ENCODE assay signal across 8 cellular contexts in genomic region chr13:78658630-78659449, GRCh38. TPM values are rescaled to one million over a fixed set of nuclear protein-coding genes. Genes with fewer than 3 reads are reported as not detected.
A peak's percentile ranks its signal among the peaks of the same experiment; 100 is the strongest.
DNase-seq lines count a peak whose midpoint lies in the region; ATAC-seq and TF ChIP-seq lines count a peak whose summit lies in the region.

Gene OBI1 (minus strand): TSS chr13:78659155. CDS start chr13:78659120, 35 bp downstream.

- H3K36me3 Mint-ChIP-seq in GM23338 (ENCODE audit: low read depth), result peaks cover 6% of the 10 kb centered on the region; the same call in 1 of the 3 replicates
- peaks cover 20% of the 10 kb centered on the region for H3K36me3 Mint-ChIP-seq in activated T-helper 2 cell treated with anti-CD3 and anti-CD28 coated beads, Interferon-gamma antibody, Interleukin-2, Interleukin-4, amounts not matched to agents 10 μg/mL and 5 μg/mL and 100 μg/mL, durations not matched to agents 14 hours and 24 hours and 36 hours (ENCODE audit: low read depth)
- H3K36me3 Mint-ChIP-seq in natural killer cell treated with Interleukin-12 subunit alpha and Interleukin-12 subunit beta and Interleukin-15 and Interleukin-18, amount 100 ng/mL, for 72 hours, result peaks cover 5% of the 10 kb centered on the region

- intact Hi-C loops in activated T-helper 2 cell treated with anti-CD3 and anti-CD28 coated beads, Interferon-gamma antibody, Interleukin-2, Interleukin-4, amounts not matched to agents 10 μg/mL and 5 μg/mL and 100 μg/mL, durations not matched to agents 14 hours and 24 hours and 36 hours (cut with micrococcal nuclease), result loop anchor here (1.0 to 10.0 kb wide), 7 partner anchors 9 to 748 kb away; partner anchors contain the start of genes POU4F1 and RBM26

- H3K36me3 ChIP-seq in GM23338 (ENCODE audit: insufficient read depth), result no peaks in the 10 kb centered on the region
- 0 out of 2 replicates have a peak, but pooled peaks cover 4% of the 10 kb centered on the region for H3K36me3 ChIP-seq in RWPE2 (ENCODE audit: low read depth)

- no peaks in the 10 kb centered on the region for H3F3A ChIP-seq in GM23338 (replicated peaks; ENCODE audit: low read depth)

- H3K4me3 Mint-ChIP-seq in GM23338, result peak within 1 kb of the TSS; percentile 94
- peak within 1 kb of the TSS; percentile 99 for H3K4me3 Mint-ChIP-seq in activated T-helper 2 cell treated with anti-CD3 and anti-CD28 coated beads, Interferon-gamma antibody, Interleukin-2, Interleukin-4, amounts not matched to agents 10 μg/mL and 5 μg/mL and 100 μg/mL, durations not matched to agents 14 hours and 24 hours and 36 hours (ENCODE audit: low read depth)
- H3K4me3 Mint-ChIP-seq in natural killer cell treated with Interleukin-12 subunit alpha and Interleukin-12 subunit beta and Interleukin-15 and Interleukin-18, amount 100 ng/mL, for 72 hours, result peak within 1 kb of the TSS; percentile 99

- no peaks in the 10 kb centered on the region; the same call in 2 of the 3 replicates for H3K9me3 Mint-ChIP-seq in GM23338
- H3K9me3 Mint-ChIP-seq in activated T-helper 2 cell treated with anti-CD3 and anti-CD28 coated beads, Interferon-gamma antibody, Interleukin-2, Interleukin-4, amounts not matched to agents 10 μg/mL and 5 μg/mL and 100 μg/mL, durations not matched to agents 14 hours and 24 hours and 36 hours, result no peaks in the 10 kb centered on the region
- no peaks in the 10 kb centered on the region for H3K9me3 Mint-ChIP-seq in natural killer cell treated with Interleukin-12 subunit alpha and Interleukin-12 subunit beta and Interleukin-15 and Interleukin-18, amount 100 ng/mL, for 72 hours

- H3K4me1 ChIP-seq in GM23338 (ENCODE audit: insufficient read depth) (peaks cover 22% of the 10 kb centered on the region), RWPE2 (ENCODE audit: insufficient read depth, poor library complexity, severe bottlenecking) (peaks cover 4% of the 10 kb centered on the region)

- H3K27me3 ChIP-seq in GM23338 (ENCODE audit: insufficient read depth) (peaks cover 63% of the 10 kb centered on the region), RWPE2 (ENCODE audit: insufficient read depth, poor library complexity, severe bottlenecking) (no peaks in the 10 kb centered on the region)

- no peaks in the 10 kb centered on the region for H3K9me2 ChIP-seq in GM23338 (ENCODE audit: insufficient read depth)

- peak; percentile 83 for DNase-seq in EL
- peak; percentile 91 for DNase-seq in GM23338 (ENCODE audit: low spot score)
- peak; percentile 70 to 75 for DNase-seq in Kasumi-1 (lab: John Stamatoyannopoulos, UW)
- DNase-seq in RWPE2 (ENCODE audit: low spot score), result peak; percentile 82
- peak; percentile 85 for DNase-seq in activated T-helper 2 cell treated with anti-CD3 and anti-CD28 coated beads, Interferon-gamma antibody, Interleukin-2, Interleukin-4, amounts not matched to agents 10 μg/mL and 5 μg/mL and 100 μg/mL, durations not matched to agents 14 hours and 24 hours and 36 hours (ENCODE audit: low spot score)
- DNase-seq in fibroblast of pulmonary artery (ENCODE audit: low read depth), result peak; percentile 92
- DNase-seq in natural killer cell treated with Interleukin-12 subunit alpha and Interleukin-12 subunit beta and Interleukin-15 and Interleukin-18, amount 100 ng/mL, for 72 hours (ENCODE audit: low spot score), result peak; percentile 94
- DNase-seq in stimulated activated naive CD4-positive, alpha-beta T cell treated with Interleukin-2 at 50 U/mL for 16 hours (lab: John Stamatoyannopoulos, UW), result peak; percentile 84

- no peak for TF ChIP-seq CTCF in GM23338 (conservative IDR thresholded peaks at IDR 0.05; ENCODE audit: low read depth in 2 of 2)
- no peak for TF ChIP-seq CTCF in RWPE2 (IDR thresholded peaks at IDR 0.05; ENCODE audit: poor library complexity, severe bottlenecking)
- TF ChIP-seq CTCF in fibroblast of pulmonary artery (IDR thresholded peaks at IDR 0.05; ENCODE audit: low read length, missing control alignments), result no peak

- peak within 1 kb of the TSS; percentile 61 for H2AFZ ChIP-seq in GM23338

- H3K27me3 Mint-ChIP-seq in GM23338 (ENCODE audit: insufficient read depth, low read depth, poor library complexity), result peaks cover 43% of the 10 kb centered on the region
- no peaks in the 10 kb centered on the region for H3K27me3 Mint-ChIP-seq in activated T-helper 2 cell treated with anti-CD3 and anti-CD28 coated beads, Interferon-gamma antibody, Interleukin-2, Interleukin-4, amounts not matched to agents 10 μg/mL and 5 μg/mL and 100 μg/mL, durations not matched to agents 14 hours and 24 hours and 36 hours (ENCODE audit: low read depth)
- peaks cover 0 to 2% of the 10 kb centered on the region in 2 donors for H3K27me3 Mint-ChIP-seq in natural killer cell treated with Interleukin-12 subunit alpha and Interleukin-12 subunit beta and Interleukin-15 and Interleukin-18, amount 100 ng/mL, for 72 hours

- peak within 1 kb of the TSS; percentile 79 for H3K4me2 ChIP-seq in GM23338

- ATAC-seq in GM23338 (peak; percentile 70), RWPE2 (ENCODE audit: low read depth) (peak; percentile 85)
- ATAC-seq in natural killer cell treated with Interleukin-12 subunit alpha and Interleukin-12 subunit beta and Interleukin-15 and Interleukin-18, amount 100 ng/mL, for 72 hours, result peak; percentile 98 to 99

- H3K9me3 ChIP-seq in RWPE2 (ENCODE audit: severe bottlenecking), result no peaks in the 10 kb centered on the region

- H3K4me3 ChIP-seq in GM23338 (peak within 1 kb of the TSS; percentile 69), RWPE2 (ENCODE audit: severe bottlenecking) (peak within 1 kb of the TSS; percentile 52), fibroblast of pulmonary artery (replicated peaks; ENCODE audit: low read depth, low read length) (peak within 1 kb of the TSS; percentile 91)

- H3K79me2 ChIP-seq in GM23338 (replicated peaks; ENCODE audit: insufficient read depth), result peaks cover 36% of the 10 kb centered on the region

- peaks cover 30% of the 10 kb centered on the region for H3K4me1 Mint-ChIP-seq in GM23338
- H3K4me1 Mint-ChIP-seq in activated T-helper 2 cell treated with anti-CD3 and anti-CD28 coated beads, Interferon-gamma antibody, Interleukin-2, Interleukin-4, amounts not matched to agents 10 μg/mL and 5 μg/mL and 100 μg/mL, durations not matched to agents 14 hours and 24 hours and 36 hours (ENCODE audit: low read depth), result peaks cover 42% of the 10 kb centered on the region
- H3K4me1 Mint-ChIP-seq in natural killer cell treated with Interleukin-12 subunit alpha and Interleukin-12 subunit beta and Interleukin-15 and Interleukin-18, amount 100 ng/mL, for 72 hours (ENCODE audit: low read depth in 2 of 2), result peaks cover 34 to 38% of the 10 kb centered on the region in 2 donors

- H3K27ac ChIP-seq in GM23338 (ENCODE audit: low read depth) (no peak within 1 kb of the TSS), RWPE2 (ENCODE audit: poor library complexity, severe bottlenecking) (peak within 1 kb of the TSS; percentile 65)

- H4K20me1 ChIP-seq in GM23338 (replicated peaks; ENCODE audit: insufficient read depth), result peaks cover 30% of the 10 kb centered on the region

- H3K27ac Mint-ChIP-seq in GM23338, result peak within 1 kb of the TSS; percentile 95
- peak within 1 kb of the TSS; percentile 98 for H3K27ac Mint-ChIP-seq in activated T-helper 2 cell treated with anti-CD3 and anti-CD28 coated beads, Interferon-gamma antibody, Interleukin-2, Interleukin-4, amounts not matched to agents 10 μg/mL and 5 μg/mL and 100 μg/mL, durations not matched to agents 14 hours and 24 hours and 36 hours
- peak within 1 kb of the TSS; percentile 94 to 99 for H3K27ac Mint-ChIP-seq in natural killer cell treated with Interleukin-12 subunit alpha and Interleukin-12 subunit beta and Interleukin-15 and Interleukin-18, amount 100 ng/mL, for 72 hours

TF ChIP-seq in GM23338, 12 proteins besides CTCF, POLR2A, EP300 and RAD21 (continues in another document):
- TF ChIP-seq EZH2phosphoT487 (IDR thresholded peaks at IDR 0.05; ENCODE audit: unreplicated experiment) (no peak), CREB1 (CRISPR knock-in tag; IDR thresholded peaks at IDR 0.05; ENCODE audit: low read depth) (no peak), POLR2AphosphoS5 (IDR thresholded peaks at IDR 0.05; ENCODE audit: low read depth) (peak; percentile 68), ETS1 (IDR thresholded peaks at IDR 0.05) (no peak)

RNA-seq across cellular contexts. Expression of gene OBI1, which starts in this region (rescaled TPM):
- total RNA-seq in GM23338 (2014; rRNA removed; shearing (Covaris generic)), result 8.7 and 11.1 TPM in 2 replicates
- 6.7 and 8.2 TPM in 2 replicates for polyA plus RNA-seq in GM23338 (2016; fragmentation: Nextera tagmentation; extraction: Ambion mirVana)
- total RNA-seq in activated T-helper 2 cell treated with anti-CD3 and anti-CD28 coated beads, Interferon-gamma antibody, Interleukin-2, Interleukin-4, amounts not matched to agents 10 μg/mL and 5 μg/mL and 100 μg/mL, durations not matched to agents 14 hours and 24 hours and 36 hours, result 17.7 and 18.1 TPM in 2 replicates
- total RNA-seq in natural killer cell treated with Interleukin-12 subunit alpha and Interleukin-12 subunit beta and Interleukin-15 and Interleukin-18, amount 100 ng/mL, for 72 hours, result 10 to 100 TPM; 16.9 to 19.6 TPM
